ENCODE assay signal across 27 cellular contexts in the genomic region with DNA sequence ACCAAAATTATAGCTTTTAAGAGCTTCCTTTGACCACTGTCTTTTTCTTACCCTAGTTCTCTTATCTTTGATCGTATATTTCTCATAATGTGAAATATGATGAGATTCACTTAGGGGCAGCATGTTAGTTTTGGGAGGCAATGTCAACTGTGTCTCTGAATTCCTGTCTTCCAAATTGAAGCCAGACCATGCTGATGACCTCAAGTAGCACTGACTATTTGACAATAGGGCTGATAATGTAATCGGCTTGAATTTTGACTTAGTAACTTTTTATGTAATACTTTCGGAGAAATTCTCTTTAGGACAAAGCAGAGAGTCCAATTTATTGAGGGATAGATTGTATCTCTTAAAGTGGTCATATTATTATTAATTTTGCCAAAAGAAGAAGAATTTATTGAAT.
"Had no signal": no experiment of that assay in that cellular context is flagged by ENCODE, and none has a peak within 500 bp of the region (broad histone marks: within the 10 kb centered on the region; RNA-seq: fewer than 3 reads in every experiment).

No MANE protein-coding gene starts in this region.

- FAIRE-seq: endometrium, keratinocyte had no signal

- H3K4me3 ChIP-seq: colonic mucosa, esophagus squamous epithelium, gastrocnemius medialis, heart right ventricle, left ventricle myocardium inferior, lower lobe of right lung, mucosa of descending colon had no signal

- H3K36me3 ChIP-seq: colonic mucosa had no signal

- H3K4me1 ChIP-seq: colonic mucosa had no signal

- ATAC-seq: effector memory CD8-positive, alpha-beta T cell; esophagus mucosa; gastrocnemius medialis; heart right ventricle; left cardiac atrium; lower lobe of right lung; mucosa of descending colon; naive thymus-derived CD8-positive, alpha-beta T cell had no signal

- H3K27ac Mint-ChIP-seq: dendritic cell treated with granulocyte-macrophage colony-stimulating factor and Interleukin-4, amounts not matched to agents 40 ng/mL and 50 ng/mL, for 4 days; effector memory CD8-positive, alpha-beta T cell; endodermal cell; mesothelial cell of epicardium; naive B cell; naive thymus-derived CD8-positive, alpha-beta T cell had no signal

- H3K9me3 Mint-ChIP-seq: effector memory CD8-positive, alpha-beta T cell; endodermal cell; naive B cell; naive thymus-derived CD8-positive, alpha-beta T cell had no signal

- DNase-seq: colonic mucosa; cortex of kidney; effector CD8-positive, alpha-beta T cell; effector memory CD8-positive, alpha-beta T cell; endodermal cell; erythroblast; esophagus squamous epithelium; foreskin fibroblast; foreskin melanocyte; gastrocnemius medialis; glutamatergic neuron; head of caudate nucleus; heart right ventricle; hippocampal formation; left cardiac atrium; left ventricle myocardium inferior; lower lobe of right lung; mesenchymal stem cell; mucosa of descending colon; naive B cell; naive thymus-derived CD8-positive, alpha-beta T cell had no signal

- H3K27ac ChIP-seq: colonic mucosa, epithelial cell of prostate, esophagus squamous epithelium, gastrocnemius medialis, heart right ventricle, left ventricle myocardium inferior, lower lobe of right lung had no signal

- H3K9me3 ChIP-seq: colonic mucosa, esophagus squamous epithelium, gastrocnemius medialis, heart right ventricle, left ventricle myocardium inferior, lower lobe of right lung, mucosa of descending colon had no signal

- H3K27me3 ChIP-seq: colonic mucosa, esophagus squamous epithelium, gastrocnemius medialis, heart right ventricle had no signal

- H3K4me1 Mint-ChIP-seq: endodermal cell; mesothelial cell of epicardium; naive B cell; naive thymus-derived CD8-positive, alpha-beta T cell had no signal

- H3K4me3 Mint-ChIP-seq: dendritic cell treated with granulocyte-macrophage colony-stimulating factor and Interleukin-4, amounts not matched to agents 40 ng/mL and 50 ng/mL, for 4 days; effector memory CD8-positive, alpha-beta T cell; endodermal cell; mesothelial cell of epicardium; naive B cell; naive thymus-derived CD8-positive, alpha-beta T cell had no signal

- H3K27me3 Mint-ChIP-seq: dendritic cell treated with granulocyte-macrophage colony-stimulating factor and Interleukin-4, amounts not matched to agents 40 ng/mL and 50 ng/mL, for 4 days; effector memory CD8-positive, alpha-beta T cell; naive B cell; naive thymus-derived CD8-positive, alpha-beta T cell had no signal
